ENCODE assay signal across 9 cellular contexts in genomic region chr11:75773595-75774353, GRCh38. TPM values are rescaled to one million over a fixed set of nuclear protein-coding genes. Genes with fewer than 3 reads are reported as not detected.
DNase-seq lines count a peak whose midpoint lies in the region; ATAC-seq and TF ChIP-seq lines count a peak whose summit lies in the region.
"Had no signal": no experiment of that assay in that cellular context is flagged by ENCODE, and none has a peak within 500 bp of the region (broad histone marks: within the 10 kb centered on the region; RNA-seq: fewer than 3 reads in every experiment).

No MANE protein-coding gene starts in this region.

- intact Hi-C loops in posterior vena cava (cut with DNase I): no loop called here

- H3K9me2 ChIP-seq in OCI-LY1 (ENCODE audit: low read depth, low read length) (no peaks in the 10 kb centered on the region), GM23248 (ENCODE audit: insufficient read depth) (no peaks in the 10 kb centered on the region)

- H2AFZ ChIP-seq in OCI-LY1 (ENCODE audit: low read length) (no peak overlapping the region), GM23248 (no peak overlapping the region)

- H3F3A ChIP-seq in OCI-LY1 (ENCODE audit: insufficient read depth, low read length): no peaks in the 10 kb centered on the region
- peaks cover 16% of the 10 kb centered on the region for H3F3A ChIP-seq in GM23248 (ENCODE audit: insufficient read depth)

- H3K27ac ChIP-seq in OCI-LY1 (ENCODE audit: low read depth, low read length, poor library complexity, severe bottlenecking): peak overlapping the region; percentile 36
- no peak overlapping the region for H3K27ac ChIP-seq in GM23248

- H3K79me2 ChIP-seq in OCI-LY1 (ENCODE audit: insufficient read depth, low read length) (no peaks in the 10 kb centered on the region), GM23248 (ENCODE audit: insufficient read depth) (no peaks in the 10 kb centered on the region)

- in situ Hi-C loops in GM23248 (cut with MboI): no loop called here

- 0 out of 2 replicates have a peak, but pooled peaks cover 6% of the 10 kb centered on the region for H3K27me3 ChIP-seq in OCI-LY1 (ENCODE audit: insufficient read depth, low read length)
- H3K27me3 ChIP-seq in GM23248 (replicated peaks; ENCODE audit: insufficient read depth): no peaks in the 10 kb centered on the region

- H3K4me3 ChIP-seq in OCI-LY1 (ENCODE audit: low read depth, low read length, poor library complexity, severe bottlenecking) (no peak overlapping the region), GM23248 (no peak overlapping the region)
- H3K4me3 ChIP-seq: skin epidermis had no signal

- H3K4me1 ChIP-seq in OCI-LY1 (ENCODE audit: insufficient read depth, low read length, severe bottlenecking): peaks cover 30% of the 10 kb centered on the region
- peaks cover 15% of the 10 kb centered on the region for H3K4me1 ChIP-seq in GM23248 (ENCODE audit: insufficient read depth)

- H3K36me3 ChIP-seq in OCI-LY1 (ENCODE audit: insufficient read depth, low read length): no peaks in the 10 kb centered on the region
- H3K36me3 ChIP-seq in GM23248 (ENCODE audit: low read depth): no peaks in the 10 kb centered on the region

- H3K9ac ChIP-seq in OCI-LY1 (ENCODE audit: low read length) (no peak overlapping the region), GM23248 (no peak overlapping the region)

- 68 to 71% methylated on average over 5 of the region's 5 CpGs for whole genome bisulfite sequencing in GM23248 (ENCODE audit: low coverage in 1 of 2, low lambda C conversion rate in 2 of 2, missing lambda C conversion rate in 2 of 2), 2 experiments

- TF ChIP-seq CTCF in OCI-LY1 (IDR thresholded peaks at IDR 0.05; ENCODE audit: low read length): no peak

- H3K9me3 ChIP-seq in OCI-LY1 (ENCODE audit: low read length) (no peaks in the 10 kb centered on the region), GM23248 (ENCODE audit: low read depth) (no peaks in the 10 kb centered on the region)

- ATAC-seq in GM19043 (IDR thresholded peaks at IDR 0.05; ENCODE audit: low read depth, unreplicated experiment) (peak; percentile 87), HG02798 (IDR thresholded peaks at IDR 0.05; ENCODE audit: poor library complexity, unreplicated experiment) (peak; percentile 76)

- H3K4me2 ChIP-seq in OCI-LY1 (ENCODE audit: low read length): no peak overlapping the region
- H3K4me2 ChIP-seq in GM23248 (ENCODE audit: unreplicated experiment): no peak overlapping the region

- DNase-seq in posterior vena cava (ENCODE audit: low spot score): peak; percentile 26
- no peak for DNase-seq in putamen (ENCODE audit: low spot score)
- DNase-seq in mucosa of gallbladder (ENCODE audit: low spot score): no peak
- DNase-seq in GM23248: no peak

- H4K20me1 ChIP-seq in OCI-LY1 (ENCODE audit: insufficient read depth, low read length) (no peaks in the 10 kb centered on the region), GM23248 (ENCODE audit: insufficient read depth) (no peaks in the 10 kb centered on the region)

RNA-seq across cellular contexts. Expression of gene DGAT2, which starts 5.2 kb away (rescaled TPM):
- 1 to 10 TPM; 2.1 to 3.4 TPM for total RNA-seq in posterior vena cava
- 5.8 TPM for total RNA-seq in mucosa of gallbladder
- 7.6 and 10.0 TPM in 2 replicates for total RNA-seq in GM23248 (2014; rRNA removed; shearing (Covaris generic))
- polyA plus RNA-seq in GM23248 (2016; fragmentation: Nextera tagmentation; extraction: Ambion mirVana): 7.5 and 8.8 TPM in 2 replicates

RNA-seq across cellular contexts. Expression of gene UVRAG, which starts 41.2 kb away (rescaled TPM):
- 10 to 100 TPM; 27.0 to 27.8 TPM for total RNA-seq in posterior vena cava
- 24.3 TPM for total RNA-seq in mucosa of gallbladder
- total RNA-seq in GM23248 (2014; rRNA removed; shearing (Covaris generic)): 9.9 and 46.3 TPM in 2 replicates
- 11.0 TPM in 2 replicates for polyA plus RNA-seq in GM23248 (2016; fragmentation: Nextera tagmentation; extraction: Ambion mirVana)

RNA-seq across cellular contexts. Expression of gene MOGAT2, which starts 56.1 kb away (rescaled TPM):
- total RNA-seq in posterior vena cava (not detected), mucosa of gallbladder (1.4 TPM)
- total RNA-seq in GM23248 (2014; rRNA removed; shearing (Covaris generic)): not detected in 2 replicates
- polyA plus RNA-seq in GM23248 (2016; fragmentation: Nextera tagmentation; extraction: Ambion mirVana): not detected in 2 replicates
- total RNA-seq: endothelial cell of umbilical vein had no signal
- polyA plus RNA-seq: endothelial cell of umbilical vein had no signal
